In genomic region chr17:60819447-60820130, GRCh38 we compare ENCODE assay signal across 34 cellular contexts.
"Had no signal": no experiment of that assay in that cellular context is flagged by ENCODE, and none has a peak within 500 bp of the region (broad histone marks: within the 10 kb centered on the region; RNA-seq: fewer than 3 reads in every experiment).

No MANE protein-coding gene starts in this region.

- H3K4me3 Mint-ChIP-seq: activated CD4-positive, alpha-beta memory T cell treated with anti-CD3 and anti-CD28 coated beads for 36 hours; activated naive CD4-positive, alpha-beta T cell treated with anti-CD3 and anti-CD28 coated beads, Interleukin-2, amount 10 ng/mL, durations not matched to agents 7 days and 5 days; activated naive CD8-positive, alpha-beta T cell treated with anti-CD3 and anti-CD28 coated beads, Interleukin-2, amount 10 ng/mL, durations not matched to agents 7 days and 5 days; activated T-cell treated with anti-CD3 and anti-CD28 coated beads, Interleukin-2, amount 50 U/mL, for 24 hours; brain; mesothelial cell of epicardium; naive B cell; nephron progenitor cell had no signal

- H3K9me3 ChIP-seq: ascending aorta, colonic mucosa, gastrocnemius medialis, ovary, testis, uterus had no signal

- H3K36me3 ChIP-seq: ascending aorta, cardiac muscle cell, colonic mucosa, gastrocnemius medialis, ovary, uterus had no signal

- H3K27me3 ChIP-seq: ascending aorta, cardiac muscle cell, colonic mucosa, gastrocnemius medialis, ovary, testis, uterus had no signal

- H3K9me3 Mint-ChIP-seq: activated naive CD4-positive, alpha-beta T cell treated with anti-CD3 and anti-CD28 coated beads, Interleukin-2, amount 10 ng/mL, durations not matched to agents 7 days and 5 days; activated naive CD8-positive, alpha-beta T cell treated with anti-CD3 and anti-CD28 coated beads, Interleukin-2, amount 10 ng/mL, durations not matched to agents 7 days and 5 days; activated T-cell treated with anti-CD3 and anti-CD28 coated beads, Interleukin-2, amount 50 U/mL, for 24 hours; nephron progenitor cell had no signal

- ATAC-seq: activated CD4-positive, CD25-positive, alpha-beta regulatory T cell treated with anti-CD3 and anti-CD28 coated beads, Interleukin-2, amount 50 U/mL, for 24 hours; gastrocnemius medialis; left cardiac atrium; sciatic nerve; stimulated activated naive CD8-positive, alpha-beta T cell treated with anti-CD3 and anti-CD28 coated beads, Interleukin-15, Interleukin-2, amounts not matched to agents 100 U/mL and 50 U/mL, for 24 hours had no signal

- H3K27ac Mint-ChIP-seq: activated CD4-positive, alpha-beta memory T cell treated with anti-CD3 and anti-CD28 coated beads for 36 hours; activated naive CD4-positive, alpha-beta T cell treated with anti-CD3 and anti-CD28 coated beads, Interleukin-2, amount 10 ng/mL, durations not matched to agents 7 days and 5 days; activated naive CD8-positive, alpha-beta T cell treated with anti-CD3 and anti-CD28 coated beads, Interleukin-2, amount 10 ng/mL, durations not matched to agents 7 days and 5 days; activated T-cell treated with anti-CD3 and anti-CD28 coated beads, Interleukin-2, amount 50 U/mL, for 24 hours; brain; mesothelial cell of epicardium; naive B cell; nephron progenitor cell; progenitor cell of endocrine pancreas had no signal

- H3K4me1 ChIP-seq: ascending aorta, colonic mucosa, testis, uterus had no signal

- H3K4me3 ChIP-seq: ascending aorta, cardiac muscle cell, colonic mucosa, gastrocnemius medialis, ovary, skin epidermis, testis, uterus had no signal

- H3K36me3 Mint-ChIP-seq: activated CD4-positive, alpha-beta memory T cell treated with anti-CD3 and anti-CD28 coated beads for 36 hours; activated naive CD4-positive, alpha-beta T cell treated with anti-CD3 and anti-CD28 coated beads, Interleukin-2, amount 10 ng/mL, durations not matched to agents 7 days and 5 days; activated naive CD8-positive, alpha-beta T cell treated with anti-CD3 and anti-CD28 coated beads, Interleukin-2, amount 10 ng/mL, durations not matched to agents 7 days and 5 days had no signal

- H3K27ac ChIP-seq: ascending aorta, cardiac muscle cell, colonic mucosa, gastrocnemius medialis, ovary, skin epidermis, testis, uterus, VCaP had no signal

- FAIRE-seq: keratinocyte had no signal

- DNase-seq: activated CD4-positive, alpha-beta memory T cell treated with anti-CD3 and anti-CD28 coated beads for 36 hours; activated CD4-positive, alpha-beta T cell treated with anti-CD3 and anti-CD28 coated beads for 48 hours; activated CD8-positive, alpha-beta memory T cell treated with anti-CD3 and anti-CD28 coated beads, Interleukin-2, amount 50 U/mL, for 48 hours; activated gamma-delta T cell; activated naive CD4-positive, alpha-beta T cell treated with anti-CD3 and anti-CD28 coated beads, Interleukin-2, amount 10 ng/mL, durations not matched to agents 7 days and 5 days; activated naive CD8-positive, alpha-beta T cell treated with anti-CD3 and anti-CD28 coated beads, Interleukin-2, amount 10 ng/mL, durations not matched to agents 7 days and 5 days; activated T-cell treated with anti-CD3 and anti-CD28 coated beads, Interleukin-2, amount 50 U/mL, for 24 hours; cerebellar nuclear complex; colonic mucosa; effector CD8-positive, alpha-beta T cell; gastrocnemius medialis; glutamatergic neuron; left cardiac atrium; mammary epithelial cell; naive B cell; nephron progenitor cell; ovary; stimulated activated CD4-positive, alpha-beta T cell treated with anti-CD3 and anti-CD28 coated beads, Interleukin-12 subunit alpha, Interleukin-12 subunit beta, amount 100 ng/mL, for 4 hours; stimulated activated CD4-positive, alpha-beta T cell treated with anti-CD3 and anti-CD28 coated beads, Interleukin-4, amount 100 ng/mL, for 1 hour; stimulated activated naive CD8-positive, alpha-beta T cell treated with anti-CD3 and anti-CD28 coated beads, Interleukin-15, Interleukin-2, amounts not matched to agents 100 U/mL and 50 U/mL, for 24 hours; T-helper 9 cell; testis; trophoblast cell; uterus had no signal

- H3K27me3 Mint-ChIP-seq: activated CD4-positive, alpha-beta memory T cell treated with anti-CD3 and anti-CD28 coated beads for 36 hours; activated naive CD8-positive, alpha-beta T cell treated with anti-CD3 and anti-CD28 coated beads, Interleukin-2, amount 10 ng/mL, durations not matched to agents 7 days and 5 days; activated T-cell treated with anti-CD3 and anti-CD28 coated beads, Interleukin-2, amount 50 U/mL, for 24 hours; brain; naive B cell; progenitor cell of endocrine pancreas had no signal

- H3K4me1 Mint-ChIP-seq: activated naive CD4-positive, alpha-beta T cell treated with anti-CD3 and anti-CD28 coated beads, Interleukin-2, amount 10 ng/mL, durations not matched to agents 7 days and 5 days; nephron progenitor cell had no signal
